Comparison of ENCODE assay signal across 1 cellular context in genomic region chr11:83194284-83195175, GRCh38.
A peak's percentile ranks its signal among the peaks of the same experiment; 100 is the strongest.
TF ChIP-seq lines count a peak whose summit lies in the region.

No MANE protein-coding gene starts in this region.

TF ChIP-seq in K562, 482 proteins besides CTCF, POLR2A, EP300 and RAD21 (continued from another document and continues in another):
- TF ChIP-seq PRDM10 (IDR thresholded peaks at IDR 0.05; ENCODE audit: partially characterized antibody) (peak; percentile 51), TAF1 (IDR thresholded peaks at IDR 0.05; ENCODE audit: control insufficient read depth, extremely low read depth, insufficient read depth, low read length, severe bottlenecking) (peak; percentile 37), MYC (IDR thresholded peaks at IDR 0.05; ENCODE audit: low read depth, low read length) (no peak), MYC (CRISPR knock-in tag; IDR thresholded peaks at IDR 0.05; ENCODE audit: borderline replicate concordance, low read depth) (no peak), ATF3 (IDR thresholded peaks at IDR 0.05) (peak; percentile 40; the same call in 1 of the 2 replicates), ATF3 (CRISPR knock-in tag; conservative IDR thresholded peaks at IDR 0.05) (no peak), NR2F6 (CRISPR knock-in tag; IDR thresholded peaks at IDR 0.05) (no peak), ZNF512 (tag; IDR thresholded peaks at IDR 0.05) (peak; percentile 61), ETV6 (IDR thresholded peaks at IDR 0.05; ENCODE audit: borderline replicate concordance in 1 of 2, low read depth in 2 of 2, low read length in 1 of 2) (0 out of 4 replicates have a peak, but pooled peaks of 1 of the 2 experiments have one; percentile 2), ETV6 (CRISPR knock-in tag; IDR thresholded peaks at IDR 0.05; ENCODE audit: borderline replicate concordance) (no peak), PHF8 (IDR thresholded peaks at IDR 0.05; ENCODE audit: borderline replicate concordance, low read length) (peak; percentile 40; the same call in 1 of the 2 replicates), SRF (CRISPR knock-in tag; IDR thresholded peaks at IDR 0.05) (no peak), HNRNPL (IDR thresholded peaks at IDR 0.05; ENCODE audit: low read depth, low read length) (no peak), ZBED1 (IDR thresholded peaks at IDR 0.05) (no peak), CEBPB (tag; IDR thresholded peaks at IDR 0.05) (peak; percentile 96), CBFA2T3 (IDR thresholded peaks at IDR 0.05) (no peak), PCBP2 (IDR thresholded peaks at IDR 0.05; ENCODE audit: low read depth, low read length, poor library complexity, severe bottlenecking) (no peak), IRF9 (tag; IDR thresholded peaks at IDR 0.05) (peak; percentile 71), HDAC6 (IDR thresholded peaks at IDR 0.05; ENCODE audit: low read depth, low read length) (no peak), ZNF644 (tag; IDR thresholded peaks at IDR 0.05; ENCODE audit: low read depth) (no peak), TEAD1 (CRISPR knock-in tag; IDR thresholded peaks at IDR 0.05) (0 out of 4 replicates have a peak, but pooled peaks of 1 of the 2 experiments have one; percentile 38), PHB (CRISPR knock-in tag; IDR thresholded peaks at IDR 0.05) (no peak), HSF4 (CRISPR knock-in tag; IDR thresholded peaks at IDR 0.05; ENCODE audit: borderline replicate concordance) (no peak), SAFB2 (IDR thresholded peaks at IDR 0.05; ENCODE audit: borderline replicate concordance, low read depth, low read length, severe bottlenecking) (no peak), CREB1 (IDR thresholded peaks at IDR 0.05) (no peak), CREB1 (CRISPR knock-in tag; IDR thresholded peaks at IDR 0.05) (no peak), ZNF407 (IDR thresholded peaks at IDR 0.05; ENCODE audit: low read depth) (peak; percentile 48; the same call in 1 of the 2 replicates), TRIM24 (IDR thresholded peaks at IDR 0.05) (no peak), NR3C1 (CRISPR knock-in tag; IDR thresholded peaks at IDR 0.05) (no peak), MNT (conservative IDR thresholded peaks at IDR 0.05) (peak in 1 of 2 experiments; percentile 18; a peak in 2 of 4 replicates), ZNF655 (CRISPR knock-in tag; IDR thresholded peaks at IDR 0.05) (no peak), SP2 (IDR thresholded peaks at IDR 0.05; ENCODE audit: extremely low read depth, low read depth, low read length, poor library complexity, severe bottlenecking) (no peak), RB1 (IDR thresholded peaks at IDR 0.05; ENCODE audit: low read depth) (0 out of 2 replicates have a peak, but pooled peaks have one; percentile 27), ZNF766 (CRISPR knock-in tag; conservative IDR thresholded peaks at IDR 0.05) (no peak), TCF3 (CRISPR knock-in tag; IDR thresholded peaks at IDR 0.05) (no peak), BCLAF1 (IDR thresholded peaks at IDR 0.05; ENCODE audit: borderline replicate concordance in 1 of 2, control insufficient read depth in 1 of 2, low read depth in 2 of 2, low read length in 1 of 2) (no peak), MTA2 (IDR thresholded peaks at IDR 0.05; ENCODE audit: low read depth) (0 out of 2 replicates have a peak, but pooled peaks have one; percentile 12), ZNF408 (CRISPR knock-in tag; IDR thresholded peaks at IDR 0.05; ENCODE audit: low read depth) (no peak), SRSF3 (IDR thresholded peaks at IDR 0.05; ENCODE audit: insufficient read depth, low read length) (no peak), FOXJ3 (CRISPR knock-in tag; IDR thresholded peaks at IDR 0.05) (no peak), LEF1 (IDR thresholded peaks at IDR 0.05) (no peak)
